In the genomic region with DNA sequence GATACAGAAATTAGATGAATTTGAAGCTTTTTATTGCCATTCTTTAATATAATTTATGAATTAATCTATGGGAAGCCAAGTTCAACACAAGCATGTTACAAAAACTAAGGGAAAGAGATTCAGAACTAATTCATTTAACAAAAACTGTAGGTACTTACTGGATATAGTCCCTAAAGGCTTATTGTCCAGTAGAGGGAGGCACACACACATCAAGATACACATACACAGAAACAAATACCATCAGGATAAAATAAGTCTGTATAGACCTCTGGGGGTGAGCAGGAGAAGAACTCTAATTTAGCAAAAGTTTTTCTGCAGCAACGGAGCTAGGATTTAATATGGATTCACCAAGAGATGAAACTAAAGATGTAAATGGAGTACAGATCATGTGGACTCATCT, we compare ENCODE assay signal across 8 cellular contexts.
A peak's percentile ranks its signal among the peaks of the same experiment; 100 is the strongest.
DNase-seq lines count a peak whose midpoint lies in the region; FAIRE-seq and TF ChIP-seq lines count a peak whose summit lies in the region.

No MANE protein-coding gene starts in this region.

- H3K9me3 ChIP-seq in CD8-positive, alpha-beta memory T cell (ENCODE audit: low read length): no peaks in the 10 kb centered on the region

- peaks cover 2% of the 10 kb centered on the region for H3K36me3 Mint-ChIP-seq in progenitor cell of endocrine pancreas (ENCODE audit: insufficient read depth)
- H3K36me3 Mint-ChIP-seq in CD8-positive, alpha-beta memory T cell: peaks cover 0 to 69% (median 7%) of the 10 kb centered on the region in 3 donors

- peaks cover 20% of the 10 kb centered on the region for H3K36me3 ChIP-seq in CD8-positive, alpha-beta memory T cell (ENCODE audit: insufficient read depth, low read length)

- POLR2A ChIA-PET in CD8-positive, alpha-beta memory T cell (lab: Charles Lee): no interaction called here

- H3K27ac ChIP-seq in CD8-positive, alpha-beta memory T cell (ENCODE audit: low read depth, low read length): no peak overlapping the region

- no peak overlapping the region for H3K27ac Mint-ChIP-seq in progenitor cell of endocrine pancreas
- no peak overlapping the region for H3K27ac Mint-ChIP-seq in CD8-positive, alpha-beta memory T cell

- DNase-seq in NCI-H2196 (lab: John Stamatoyannopoulos, UW; ENCODE audit: unreplicated experiment) (peak; percentile 3), NCI-H2196 treated with DMSO at 0.1 percent for 48 hours (lab: John Stamatoyannopoulos, UW; ENCODE audit: unreplicated experiment) (no peak), NCI-H748 treated with DMSO at 0.1 percent for 48 hours (lab: John Stamatoyannopoulos, UW) (peak; percentile 20), progenitor cell of endocrine pancreas (ENCODE audit: low spot score, unreplicated experiment) (no peak), DMS153 treated with DMSO at 0.1 percent for 48 hours (lab: John Stamatoyannopoulos, UW; ENCODE audit: unreplicated experiment) (no peak)
- no peak for DNase-seq in NK-92 treated with Interleukin-12 subunit alpha and Interleukin-12 subunit beta, amount 100 ng/mL, for 24 hours (lab: John Stamatoyannopoulos, UW)
- DNase-seq in CD8-positive, alpha-beta memory T cell: no peak

- peak; percentile 47 for TF ChIP-seq CTCF in progenitor cell of endocrine pancreas (IDR thresholded peaks at IDR 0.05; ENCODE audit: unreplicated experiment)

- no peaks in the 10 kb centered on the region for H3K4me1 Mint-ChIP-seq in progenitor cell of endocrine pancreas (ENCODE audit: low read depth)
- H3K4me1 Mint-ChIP-seq in CD8-positive, alpha-beta memory T cell: peaks cover 0 to 3% (median 0%) of the 10 kb centered on the region in 3 donors

- no peaks in the 10 kb centered on the region for H3K27me3 ChIP-seq in CD8-positive, alpha-beta memory T cell (ENCODE audit: insufficient read depth, low read length, poor library complexity, severe bottlenecking)

- no peak overlapping the region for H3K4me3 Mint-ChIP-seq in progenitor cell of endocrine pancreas (ENCODE audit: low read depth)
- no peak overlapping the region for H3K4me3 Mint-ChIP-seq in CD8-positive, alpha-beta memory T cell

- no peaks in the 10 kb centered on the region for H3K27me3 Mint-ChIP-seq in progenitor cell of endocrine pancreas
- H3K27me3 Mint-ChIP-seq in CD8-positive, alpha-beta memory T cell: no peaks in the 10 kb centered on the region

- FAIRE-seq in endometrium (lab: Jason Lieb, UNC): peak; percentile 60

- no peak overlapping the region for H3K4me3 ChIP-seq in CD8-positive, alpha-beta memory T cell (ENCODE audit: low read length)

- H3K9me3 Mint-ChIP-seq in progenitor cell of endocrine pancreas (ENCODE audit: low read depth): peaks cover 10% of the 10 kb centered on the region
- no peaks in the 10 kb centered on the region for H3K9me3 Mint-ChIP-seq in CD8-positive, alpha-beta memory T cell

- CTCF ChIA-PET in CD8-positive, alpha-beta memory T cell (lab: Charles Lee): no interaction called here

- H3K4me1 ChIP-seq in CD8-positive, alpha-beta memory T cell (ENCODE audit: insufficient read depth, low read length): no peaks in the 10 kb centered on the region

Comparison
In these comparisons a context has a peak if more than half of its experiments do, and no peak if none do; other contexts are left out.
1. DNase-seq: peak in NCI-H2196 (single experiment) and NCI-H748 treated with DMSO at 0.1 percent for 48 hours (single experiment); none in NCI-H2196 treated with DMSO at 0.1 percent for 48 hours (single experiment), progenitor cell of endocrine pancreas (single experiment), NK-92 treated with Interleukin-12 subunit alpha and Interleukin-12 subunit beta, amount 100 ng/mL, for 24 hours (single experiment), CD8-positive, alpha-beta memory T cell (0 of 5) and DMS153 treated with DMSO at 0.1 percent for 48 hours (single experiment).